In the genomic region with DNA sequence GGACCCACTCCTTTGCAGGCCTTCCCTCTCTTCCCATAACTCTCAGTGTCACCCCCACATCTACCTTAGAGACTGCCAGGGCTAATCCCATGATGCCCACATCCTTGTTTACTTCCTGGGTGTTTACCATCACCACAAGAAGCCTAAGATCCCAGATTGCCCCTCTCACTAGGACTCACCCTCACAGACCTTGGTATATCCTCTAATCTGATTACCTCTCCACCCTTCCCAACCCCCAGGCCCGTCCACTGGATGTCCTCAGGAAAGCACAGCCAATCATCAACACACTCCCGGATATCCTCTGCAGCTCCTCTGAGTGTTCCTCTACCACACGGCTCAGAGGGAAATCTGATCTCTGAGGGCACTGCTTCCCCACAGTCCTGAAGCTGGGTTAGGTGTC, we compare ENCODE assay signal across 4 cellular contexts.
"Had no signal": no experiment of that assay in that cellular context is flagged by ENCODE, and none has a peak within 500 bp of the region (broad histone marks: within the 10 kb centered on the region; RNA-seq: fewer than 3 reads in every experiment).

No MANE protein-coding gene starts in this region.

- DNase-seq: H9, HCEC 1CT, IMR-90 had no signal

- H3K4me3 Mint-ChIP-seq: GM23338, H9 had no signal

- H3K9me3 Mint-ChIP-seq: GM23338 had no signal

- H3K4me2 ChIP-seq: GM23338 had no signal

- H2AFZ ChIP-seq: GM23338 had no signal

- H3K4me3 ChIP-seq: GM23338 had no signal

- H3K27ac Mint-ChIP-seq: GM23338, H9 had no signal

- ATAC-seq: GM23338 had no signal

- H3K4me1 Mint-ChIP-seq: GM23338 had no signal
